In the genomic region with DNA sequence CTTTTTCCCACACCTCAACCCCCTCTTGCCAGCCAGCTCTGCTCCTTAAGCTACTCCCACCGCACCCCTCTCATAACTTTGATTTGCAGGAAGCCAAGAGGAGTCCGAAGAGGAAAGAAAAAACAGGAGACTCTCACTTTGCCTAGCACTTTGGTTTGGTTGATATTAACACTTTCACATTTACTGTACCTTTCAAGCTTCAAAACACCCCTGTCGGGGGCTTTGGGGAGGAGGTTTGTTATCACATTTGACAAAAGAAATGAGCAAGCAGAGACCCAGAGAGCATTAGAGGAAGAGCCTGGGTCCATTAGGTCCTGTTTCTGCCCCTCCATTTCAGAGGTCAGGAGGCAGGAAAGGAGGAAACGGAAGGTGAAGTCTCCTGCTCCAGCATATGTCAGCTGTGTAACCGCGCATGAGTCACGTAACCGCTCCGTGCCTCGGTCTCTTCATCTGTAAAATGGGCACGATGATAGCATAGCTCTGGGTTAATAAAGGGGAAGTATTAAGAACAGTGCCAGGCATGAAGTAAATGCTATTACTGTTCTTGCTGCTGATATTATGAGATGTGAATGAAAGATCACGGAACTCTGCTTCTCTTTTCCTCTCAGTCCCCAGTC, we compare ENCODE assay signal across 1 cellular context.
TF ChIP-seq lines count a peak whose summit lies in the region.

No MANE protein-coding gene starts in this region.

TF ChIP-seq in HepG2, 621 proteins besides CTCF, POLR2A, EP300 and RAD21 (continued from another document):
- TF ChIP-seq, protein P1, sequence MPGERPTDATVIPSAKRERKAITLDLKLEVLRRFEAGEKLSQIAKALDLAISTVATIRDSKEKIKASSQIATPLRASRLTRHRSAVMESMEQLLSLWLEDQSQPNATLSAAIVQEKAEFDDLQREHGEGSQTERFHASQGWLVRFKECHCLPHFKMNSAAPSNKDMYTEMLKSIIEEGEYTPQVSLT (CRISPR knock-in tag; IDR thresholded peaks at IDR 0.05; ENCODE audit: borderline replicate concordance, low read depth), result no peak
- TF ChIP-seq, protein P2, sequence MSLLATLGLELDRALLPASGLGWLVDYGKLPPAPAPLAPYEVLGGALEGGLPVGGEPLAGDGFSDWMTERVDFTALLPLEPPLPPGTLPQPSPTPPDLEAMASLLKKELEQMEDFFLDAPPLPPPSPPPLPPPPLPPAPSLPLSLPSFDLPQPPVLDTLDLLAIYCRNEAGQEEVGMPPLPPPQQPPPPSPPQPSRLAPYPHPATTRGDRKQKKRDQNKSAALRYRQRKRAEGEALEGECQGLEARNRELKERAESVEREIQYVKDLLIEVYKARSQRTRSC (CRISPR knock-in tag; IDR thresholded peaks at IDR 0.05; ENCODE audit: low read depth), result no peak
